In the genomic region with DNA sequence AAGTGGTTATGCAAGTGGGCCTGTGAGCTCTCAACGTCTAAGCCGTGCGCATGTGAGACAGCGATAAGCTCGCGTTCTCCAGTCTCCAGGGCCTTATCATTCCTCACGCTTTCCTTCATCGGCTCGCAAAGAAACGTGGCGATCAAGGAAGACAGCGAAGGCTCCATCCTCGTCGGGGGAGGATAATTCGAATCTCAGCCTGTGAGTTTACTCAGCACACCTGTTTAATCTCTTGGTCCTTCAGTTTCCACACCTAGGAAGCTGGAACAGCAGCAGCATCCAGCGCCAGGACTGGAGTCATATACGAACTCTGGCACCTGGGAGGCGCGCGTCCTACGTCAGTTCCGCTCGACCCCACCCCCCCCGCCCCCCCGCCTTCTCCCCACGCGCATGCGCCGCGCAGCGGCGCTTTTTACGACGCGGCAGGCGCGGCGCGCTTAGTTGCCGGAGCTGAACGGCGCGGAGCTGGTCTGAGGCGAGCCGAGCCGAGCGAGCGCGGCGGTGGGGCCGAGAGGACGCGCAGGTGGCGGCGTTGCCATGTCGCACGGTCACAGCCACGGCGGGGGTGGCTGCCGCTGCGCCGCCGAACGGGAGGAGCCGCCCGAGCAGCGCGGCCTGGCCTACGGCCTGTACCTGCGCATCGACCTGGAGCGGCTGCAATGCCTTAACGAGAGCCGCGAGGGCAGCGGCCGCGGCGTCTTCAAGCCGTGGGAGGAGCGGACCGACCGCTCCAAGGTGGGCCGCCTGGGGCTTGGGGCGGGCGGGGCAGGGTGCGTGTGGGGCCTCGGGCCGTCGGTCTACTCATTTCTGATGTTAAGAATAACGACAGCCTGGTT, we compare ENCODE assay signal across 8 cellular contexts. TPM values are rescaled to one million over a fixed set of nuclear protein-coding genes. Genes with fewer than 3 reads are reported as not detected.
DNase-seq lines count a peak whose midpoint lies in the region; ATAC-seq, FAIRE-seq and TF ChIP-seq lines count a peak whose summit lies in the region.

Gene PITHD1 (plus strand): TSS at position 440 of the 836 bp plus-strand sequence. CDS start 98 bp downstream, at position 538.

- no peaks in the 10 kb centered on the region for H3K9me3 ChIP-seq in SU-DHL-6 (ENCODE audit: insufficient read depth, low read length)
- H3K9me3 ChIP-seq in pancreas: no peaks in the 10 kb centered on the region
- H3K9me3 ChIP-seq in thyroid gland: no peaks in the 10 kb centered on the region

- H4K20me1 ChIP-seq in SU-DHL-6 (ENCODE audit: low read depth, low read length): no peaks in the 10 kb centered on the region; the same call in 1 of the 2 replicates

- H3K9me3 Mint-ChIP-seq in activated naive CD8-positive, alpha-beta T cell treated with anti-CD3 and anti-CD28 coated beads for 36 hours: no peaks in the 10 kb centered on the region

- TF ChIP-seq CTCF in SU-DHL-6 (IDR thresholded peaks at IDR 0.05; ENCODE audit: insufficient read depth, low read length, poor library complexity, severe bottlenecking): no peak
- no peak for TF ChIP-seq CTCF in pancreas (IDR thresholded peaks at IDR 0.05)
- TF ChIP-seq CTCF in thyroid gland (IDR thresholded peaks at IDR 0.05): no peak

- H3F3A ChIP-seq in SU-DHL-6 (ENCODE audit: insufficient read depth): peaks cover 5% of the 10 kb centered on the region

- H3K27me3 Mint-ChIP-seq in activated naive CD8-positive, alpha-beta T cell treated with anti-CD3 and anti-CD28 coated beads for 36 hours: no peaks in the 10 kb centered on the region

- H3K36me3 Mint-ChIP-seq in activated naive CD8-positive, alpha-beta T cell treated with anti-CD3 and anti-CD28 coated beads for 36 hours: peaks cover 15% of the 10 kb centered on the region

- FAIRE-seq in pancreas (lab: Jason Lieb, UNC): no peak

- peak within 1 kb of the TSS; percentile 57 for H3K27ac ChIP-seq in SU-DHL-6 (ENCODE audit: low read depth, low read length)
- peak within 1 kb of the TSS; percentile 72 to 90 (median 83) for H3K27ac ChIP-seq in pancreas
- H3K27ac ChIP-seq in thyroid gland: peak within 1 kb of the TSS; percentile 76 to 92 (median 79)

- DNase-seq in GM03348 (ENCODE audit: low spot score) (peak; percentile 98), NCI-H1417 treated with DMSO at 0.1 percent for 48 hours (lab: John Stamatoyannopoulos, UW) (peak; percentile 58), Right ventricle myocardium inferior (ENCODE audit: missing footprints) (peak; percentile 92), pancreas (peak; percentile 79 to 95 (median 84)), thyroid gland (peak; percentile 75 to 76)
- peak; percentile 89 for DNase-seq in activated naive CD8-positive, alpha-beta T cell treated with anti-CD3 and anti-CD28 coated beads for 36 hours

- peak within 1 kb of the TSS; percentile 100 for H3K4me3 ChIP-seq in SU-DHL-6 (ENCODE audit: insufficient read depth, low read length, poor library complexity, severe bottlenecking)
- peak within 1 kb of the TSS; percentile 45 to 92 (median 89) for H3K4me3 ChIP-seq in pancreas
- peak within 1 kb of the TSS; percentile 33 to 99 (median 90) for H3K4me3 ChIP-seq in thyroid gland (replicated peaks in 1 of 3)

- peaks cover 43% of the 10 kb centered on the region for H3K79me2 ChIP-seq in SU-DHL-6 (ENCODE audit: insufficient read depth, low read length)

- peak within 1 kb of the TSS; percentile 97 for H3K9ac ChIP-seq in SU-DHL-6 (ENCODE audit: low read length)

- peak within 1 kb of the TSS; percentile 97 for H2AFZ ChIP-seq in SU-DHL-6 (ENCODE audit: low read depth, low read length, severe bottlenecking)

- H3K4me1 ChIP-seq in pancreas (peaks cover 9 to 24% (median 16%) of the 10 kb centered on the region in 3 donors), thyroid gland (peaks cover 28 to 39% of the 10 kb centered on the region in 2 donors)

- peak within 1 kb of the TSS; percentile 97 for H3K4me2 ChIP-seq in SU-DHL-6 (ENCODE audit: low read depth, low read length, poor library complexity, severe bottlenecking)

- intact Hi-C loops in Right ventricle myocardium inferior (cut with DNase I) (loop anchor here (1.0 kb wide), 1 partner anchor 142 kb away; no protein-coding TSS in a partner anchor), pancreas (cut with DNase I) (loop anchor here in 2 of 3 donors (10.0 kb wide), 2 partner anchors 87 to 137 kb away; partner anchors contain the start of genes CNR2 (in 1 of the 2) and FUCA1 (in 1 of the 2)), thyroid gland (cut with DNase I) (loop anchor here (10.0 kb wide), 1 partner anchor 87 kb away; the partner anchor contains the start of gene FUCA1)

- TF ChIP-seq POLR2A in thyroid gland (IDR thresholded peaks at IDR 0.05): peak; percentile 12 to 89

- peak within 1 kb of the TSS; percentile 86 for H3K4me3 Mint-ChIP-seq in activated naive CD8-positive, alpha-beta T cell treated with anti-CD3 and anti-CD28 coated beads for 36 hours

- no peaks in the 10 kb centered on the region for H3K27me3 ChIP-seq in SU-DHL-6 (ENCODE audit: low read length)
- no peaks in the 10 kb centered on the region for H3K27me3 ChIP-seq in pancreas
- H3K27me3 ChIP-seq in thyroid gland: no peaks in the 10 kb centered on the region

- H3K27ac Mint-ChIP-seq in activated naive CD8-positive, alpha-beta T cell treated with anti-CD3 and anti-CD28 coated beads for 36 hours: peak within 1 kb of the TSS; percentile 87

- WGBS in pancreas, 2 donors: 0% methylated on average over 65 to 89 of the region's 91 CpGs
- WGBS in thyroid gland, 2 donors: 0 to 1% methylated on average over 16 to 32 of the region's 91 CpGs

- H3K36me3 ChIP-seq in SU-DHL-6 (ENCODE audit: low read length) (0 out of 2 replicates have a peak, but pooled peaks cover 3% of the 10 kb centered on the region), pancreas (no peaks in the 10 kb centered on the region), thyroid gland (no peaks in the 10 kb centered on the region)

- H3K4me1 Mint-ChIP-seq in activated naive CD8-positive, alpha-beta T cell treated with anti-CD3 and anti-CD28 coated beads for 36 hours: peaks cover 49% of the 10 kb centered on the region

- no peaks in the 10 kb centered on the region for H3K9me2 ChIP-seq in SU-DHL-6 (replicated peaks; ENCODE audit: insufficient read depth, low read length)

- ATAC-seq in HG02610 (IDR thresholded peaks at IDR 0.05; ENCODE audit: unreplicated experiment) (peak; percentile 70), Right ventricle myocardium inferior (peak; percentile 87), pancreas (peak; percentile 90 to 94 (median 90))

RNA-seq across cellular contexts. Expression of gene PITHD1, which starts in this region (rescaled TPM):
- 10 to 100 TPM; 89.1 to 92.3 TPM for total RNA-seq in activated naive CD8-positive, alpha-beta T cell treated with anti-CD3 and anti-CD28 coated beads for 36 hours
- total RNA-seq in Right ventricle myocardium inferior (42.7 TPM), pancreas (10 to 100 TPM; 17.3 to 20.6 (median 18.9) TPM), thyroid gland (10 to 100 TPM; 55.3 to 75.8 (median 60.0) TPM)
- 10 to 100 TPM; 20.6 to 36.8 TPM for polyA plus RNA-seq in pancreas

Comparison
In these comparisons a context has a peak if more than half of its experiments do, and no peak if none do; other contexts are left out.
1. Peak in every context shown above with its lines: DNase-seq, ATAC-seq, H3K4me3 ChIP-seq and H3K27ac ChIP-seq.